In genomic region chr9:112487008-112487798, GRCh38 we compare ENCODE assay signal across 1 cellular context.
A peak's percentile ranks its signal among the peaks of the same experiment; 100 is the strongest.
TF ChIP-seq lines count a peak whose summit lies in the region.

No MANE protein-coding gene starts in this region.

TF ChIP-seq in K562, 482 proteins besides CTCF, POLR2A, EP300 and RAD21 (continued from another document):
- TF ChIP-seq, protein P1, sequence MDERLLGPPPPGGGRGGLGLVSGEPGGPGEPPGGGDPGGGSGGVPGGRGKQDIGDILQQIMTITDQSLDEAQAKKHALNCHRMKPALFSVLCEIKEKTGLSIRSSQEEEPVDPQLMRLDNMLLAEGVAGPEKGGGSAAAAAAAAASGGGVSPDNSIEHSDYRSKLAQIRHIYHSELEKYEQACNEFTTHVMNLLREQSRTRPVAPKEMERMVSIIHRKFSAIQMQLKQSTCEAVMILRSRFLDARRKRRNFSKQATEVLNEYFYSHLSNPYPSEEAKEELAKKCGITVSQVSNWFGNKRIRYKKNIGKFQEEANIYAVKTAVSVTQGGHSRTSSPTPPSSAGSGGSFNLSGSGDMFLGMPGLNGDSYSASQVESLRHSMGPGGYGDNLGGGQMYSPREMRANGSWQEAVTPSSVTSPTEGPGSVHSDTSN (CRISPR knock-in tag; IDR thresholded peaks at IDR 0.05; ENCODE audit: low read depth) = no peak
- TF ChIP-seq, protein P1 (tag; conservative IDR thresholded peaks at IDR 0.05; ENCODE audit: low read depth) = no peak
- TF ChIP-seq FOXJ3 (CRISPR knock-in tag; IDR thresholded peaks at IDR 0.05) = no peak
- peak; percentile 69 for TF ChIP-seq EGR1 (conservative IDR thresholded peaks at IDR 0.05)
- TF ChIP-seq KLF1 (tag; IDR thresholded peaks at IDR 0.05) = no peak
- TF ChIP-seq, protein P2, sequence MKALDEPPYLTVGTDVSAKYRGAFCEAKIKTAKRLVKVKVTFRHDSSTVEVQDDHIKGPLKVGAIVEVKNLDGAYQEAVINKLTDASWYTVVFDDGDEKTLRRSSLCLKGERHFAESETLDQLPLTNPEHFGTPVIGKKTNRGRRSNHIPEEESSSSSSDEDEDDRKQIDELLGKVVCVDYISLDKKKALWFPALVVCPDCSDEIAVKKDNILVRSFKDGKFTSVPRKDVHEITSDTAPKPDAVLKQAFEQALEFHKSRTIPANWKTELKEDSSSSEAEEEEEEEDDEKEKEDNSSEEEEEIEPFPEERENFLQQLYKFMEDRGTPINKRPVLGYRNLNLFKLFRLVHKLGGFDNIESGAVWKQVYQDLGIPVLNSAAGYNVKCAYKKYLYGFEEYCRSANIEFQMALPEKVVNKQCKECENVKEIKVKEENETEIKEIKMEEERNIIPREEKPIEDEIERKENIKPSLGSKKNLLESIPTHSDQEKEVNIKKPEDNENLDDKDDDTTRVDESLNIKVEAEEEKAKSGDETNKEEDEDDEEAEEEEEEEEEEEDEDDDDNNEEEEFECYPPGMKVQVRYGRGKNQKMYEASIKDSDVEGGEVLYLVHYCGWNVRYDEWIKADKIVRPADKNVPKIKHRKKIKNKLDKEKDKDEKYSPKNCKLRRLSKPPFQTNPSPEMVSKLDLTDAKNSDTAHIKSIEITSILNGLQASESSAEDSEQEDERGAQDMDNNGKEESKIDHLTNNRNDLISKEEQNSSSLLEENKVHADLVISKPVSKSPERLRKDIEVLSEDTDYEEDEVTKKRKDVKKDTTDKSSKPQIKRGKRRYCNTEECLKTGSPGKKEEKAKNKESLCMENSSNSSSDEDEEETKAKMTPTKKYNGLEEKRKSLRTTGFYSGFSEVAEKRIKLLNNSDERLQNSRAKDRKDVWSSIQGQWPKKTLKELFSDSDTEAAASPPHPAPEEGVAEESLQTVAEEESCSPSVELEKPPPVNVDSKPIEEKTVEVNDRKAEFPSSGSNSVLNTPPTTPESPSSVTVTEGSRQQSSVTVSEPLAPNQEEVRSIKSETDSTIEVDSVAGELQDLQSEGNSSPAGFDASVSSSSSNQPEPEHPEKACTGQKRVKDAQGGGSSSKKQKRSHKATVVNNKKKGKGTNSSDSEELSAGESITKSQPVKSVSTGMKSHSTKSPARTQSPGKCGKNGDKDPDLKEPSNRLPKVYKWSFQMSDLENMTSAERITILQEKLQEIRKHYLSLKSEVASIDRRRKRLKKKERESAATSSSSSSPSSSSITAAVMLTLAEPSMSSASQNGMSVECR (CRISPR knock-in tag; IDR thresholded peaks at IDR 0.05) = peak; percentile 71; the same call in 1 of the 2 replicates
- TF ChIP-seq FOSL1 (tag; conservative IDR thresholded peaks at IDR 0.05) = no peak
- TF ChIP-seq RBFOX2 (IDR thresholded peaks at IDR 0.05; ENCODE audit: low read depth, low read length) = peak; percentile 68
- no peak for TF ChIP-seq IRF2 (CRISPR knock-in tag; IDR thresholded peaks at IDR 0.05)
- TF ChIP-seq, protein P3, sequence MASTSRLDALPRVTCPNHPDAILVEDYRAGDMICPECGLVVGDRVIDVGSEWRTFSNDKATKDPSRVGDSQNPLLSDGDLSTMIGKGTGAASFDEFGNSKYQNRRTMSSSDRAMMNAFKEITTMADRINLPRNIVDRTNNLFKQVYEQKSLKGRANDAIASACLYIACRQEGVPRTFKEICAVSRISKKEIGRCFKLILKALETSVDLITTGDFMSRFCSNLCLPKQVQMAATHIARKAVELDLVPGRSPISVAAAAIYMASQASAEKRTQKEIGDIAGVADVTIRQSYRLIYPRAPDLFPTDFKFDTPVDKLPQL (IDR thresholded peaks at IDR 0.05; ENCODE audit: extremely low read depth, insufficient read length) = no peak
- peak; percentile 30 to 73; a peak in 3 of 4 replicates for TF ChIP-seq NONO (IDR thresholded peaks at IDR 0.05; ENCODE audit: low read depth in 2 of 2, low read length in 1 of 2)
- peak; percentile 93 for TF ChIP-seq ZNF740 (CRISPR knock-in tag; IDR thresholded peaks at IDR 0.05)
- peak in 1 of 2 experiments; percentile 91; a peak in 2 of 4 replicates for TF ChIP-seq ZNF740 (tag; IDR thresholded peaks at IDR 0.05)
- TF ChIP-seq WHSC1 (IDR thresholded peaks at IDR 0.05; ENCODE audit: low read length) = no peak
- peak; percentile 32; the same call in 1 of the 2 replicates for TF ChIP-seq CREM (IDR thresholded peaks at IDR 0.05; ENCODE audit: low read depth)
- no peak for TF ChIP-seq MYNN (IDR thresholded peaks at IDR 0.05)
- TF ChIP-seq MYNN (CRISPR knock-in tag; IDR thresholded peaks at IDR 0.05) = no peak
- TF ChIP-seq ID3 (CRISPR knock-in tag; IDR thresholded peaks at IDR 0.05) = no peak
- TF ChIP-seq ID3 (tag; IDR thresholded peaks at IDR 0.05) = peak; percentile 67
- TF ChIP-seq ZBTB7A (IDR thresholded peaks at IDR 0.05; ENCODE audit: borderline replicate concordance, control insufficient read depth, low read depth, low read length) = peak; percentile 94; the same call in 1 of the 2 replicates
- TF ChIP-seq ZC3H4 (CRISPR knock-in tag; IDR thresholded peaks at IDR 0.05; ENCODE audit: borderline replicate concordance) = no peak
- TF ChIP-seq ZNF395 (CRISPR knock-in tag; IDR thresholded peaks at IDR 0.05) = peak; percentile 45; the same call in 1 of the 2 replicates
